Comparison of ENCODE assay signal across 32 cellular contexts in the genomic region with DNA sequence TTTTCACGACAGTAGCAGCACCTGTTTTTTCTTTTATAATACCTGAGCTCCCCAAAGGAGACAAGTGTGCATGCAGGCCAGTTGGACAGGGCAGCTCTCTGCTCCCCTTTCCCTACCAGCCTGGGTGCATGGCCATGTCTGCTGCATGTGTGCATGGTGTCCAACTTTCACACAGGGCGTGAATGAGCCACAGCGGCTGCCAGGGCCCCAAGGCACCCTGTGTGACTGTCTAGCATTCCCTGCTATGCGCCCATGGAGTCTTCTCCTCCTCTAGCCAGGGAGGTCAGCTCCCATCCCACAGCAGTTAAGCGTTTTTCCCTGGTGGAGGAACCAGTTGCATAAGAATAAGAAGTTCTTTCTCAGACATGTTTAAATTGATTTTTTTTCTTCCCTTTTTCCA. TPM values are rescaled to one million over a fixed set of nuclear protein-coding genes. Genes with fewer than 3 reads are reported as not detected.
"Had no signal": no experiment of that assay in that cellular context is flagged by ENCODE, and none has a peak within 500 bp of the region (broad histone marks: within the 10 kb centered on the region; RNA-seq: fewer than 3 reads in every experiment).

No MANE protein-coding gene starts in this region.

- DNase-seq: cortex of kidney; effector memory CD8-positive, alpha-beta T cell; erythroblast; esophagus squamous epithelium; foreskin melanocyte; glutamatergic neuron; heart right ventricle; hippocampal formation; left ventricle myocardium superior; lower lobe of right lung; naive thymus-derived CD8-positive, alpha-beta T cell; stimulated activated CD4-positive, alpha-beta T cell treated with anti-CD3 and anti-CD28 coated beads, Interleukin-2, amount 100 ng/mL, for 24 hours; stimulated activated CD4-positive, alpha-beta T cell treated with anti-CD3 and anti-CD28 coated beads, Interleukin-4, amount 100 ng/mL, for 24 hours; stimulated activated naive CD4-positive, alpha-beta T cell treated with Interleukin-2 at 50 U/mL for 16 hours; substantia nigra; testis; tibial artery had no signal

- H3K9ac ChIP-seq: parathyroid adenoma had no signal

- H3K9me3 ChIP-seq: lower lobe of right lung, prostate gland, testis had no signal

- H3K27ac Mint-ChIP-seq: effector memory CD8-positive, alpha-beta T cell; naive thymus-derived CD8-positive, alpha-beta T cell; stimulated activated effector memory CD8-positive, alpha-beta T cell treated with anti-CD3 and anti-CD28 coated beads, Interleukin-12 subunit alpha, Interleukin-12 subunit beta, amount 100 ng/mL, for 72 hours had no signal

- H3K27me3 ChIP-seq: esophagus squamous epithelium, heart right ventricle, right atrium auricular region, testis, tibial artery, upper lobe of left lung had no signal

- H3K27ac ChIP-seq: esophagus squamous epithelium, heart right ventricle, lower lobe of right lung, parathyroid adenoma, prostate gland, right atrium auricular region, testis, tibial artery, upper lobe of left lung had no signal

- H3K36me3 Mint-ChIP-seq: stimulated activated effector memory CD8-positive, alpha-beta T cell treated with anti-CD3 and anti-CD28 coated beads, Interleukin-12 subunit alpha, Interleukin-12 subunit beta, amount 100 ng/mL, for 72 hours had no signal

- ATAC-seq: effector memory CD8-positive, alpha-beta T cell; heart right ventricle; left ventricle myocardium superior; lower lobe of right lung; naive thymus-derived CD8-positive, alpha-beta T cell; sciatic nerve; stimulated activated effector memory CD8-positive, alpha-beta T cell treated with anti-CD3 and anti-CD28 coated beads, Interleukin-12 subunit alpha, Interleukin-12 subunit beta, amount 100 ng/mL, for 72 hours had no signal

- H3K36me3 ChIP-seq: esophagus squamous epithelium, heart right ventricle, lower lobe of right lung, prostate gland, right atrium auricular region, tibial artery, upper lobe of left lung had no signal

- H3K4me3 ChIP-seq: esophagus squamous epithelium, heart right ventricle, lower lobe of right lung, prostate gland, right atrium auricular region, smooth muscle cell, testis, tibial artery, upper lobe of left lung had no signal

- H3K4me3 Mint-ChIP-seq: effector memory CD8-positive, alpha-beta T cell; naive thymus-derived CD8-positive, alpha-beta T cell; stimulated activated effector memory CD8-positive, alpha-beta T cell treated with anti-CD3 and anti-CD28 coated beads, Interleukin-12 subunit alpha, Interleukin-12 subunit beta, amount 100 ng/mL, for 72 hours had no signal

- H3K9me3 Mint-ChIP-seq: effector memory CD8-positive, alpha-beta T cell; stimulated activated effector memory CD8-positive, alpha-beta T cell treated with anti-CD3 and anti-CD28 coated beads, Interleukin-12 subunit alpha, Interleukin-12 subunit beta, amount 100 ng/mL, for 72 hours had no signal

- FAIRE-seq: endometrium, islet of Langerhans, urothelium cell line had no signal

- H3K4me1 ChIP-seq: esophagus squamous epithelium, heart right ventricle, lower lobe of right lung, parathyroid adenoma, prostate gland, right atrium auricular region, testis, tibial artery, upper lobe of left lung had no signal

- H3K4me1 Mint-ChIP-seq: naive thymus-derived CD8-positive, alpha-beta T cell; stimulated activated effector memory CD8-positive, alpha-beta T cell treated with anti-CD3 and anti-CD28 coated beads, Interleukin-12 subunit alpha, Interleukin-12 subunit beta, amount 100 ng/mL, for 72 hours had no signal

RNA-seq across cellular contexts. Expression of a gene that starts 20.7 kb away (rescaled TPM):
- total RNA-seq: dermis microvascular lymphatic vessel endothelial cell; esophagus squamous epithelium; heart right ventricle; left ventricle myocardium superior; lower lobe of right lung; mesenteric fat pad; myocyte; naive thymus-derived CD8-positive, alpha-beta T cell; osteoblast; prostate gland; right atrium auricular region; sciatic nerve; smooth muscle cell; upper lobe of left lung had no signal
- polyA plus RNA-seq: heart right ventricle; naive thymus-derived CD8-positive, alpha-beta T cell; neural cell; smooth muscle cell had no signal

RNA-seq across cellular contexts. Expression of a gene that starts 22.8 kb away (rescaled TPM):
- total RNA-seq: dermis microvascular lymphatic vessel endothelial cell; esophagus squamous epithelium; heart right ventricle; left ventricle myocardium superior; lower lobe of right lung; mesenteric fat pad; myocyte; naive thymus-derived CD8-positive, alpha-beta T cell; osteoblast; prostate gland; right atrium auricular region; sciatic nerve; smooth muscle cell; testis; upper lobe of left lung had no signal
- polyA plus RNA-seq: heart right ventricle; naive thymus-derived CD8-positive, alpha-beta T cell; neural cell; smooth muscle cell had no signal

RNA-seq across cellular contexts. Expression of a gene that starts 37.5 kb away (rescaled TPM):
- total RNA-seq: dermis microvascular lymphatic vessel endothelial cell; esophagus squamous epithelium; heart right ventricle; left ventricle myocardium superior; lower lobe of right lung; mesenteric fat pad; myocyte; naive thymus-derived CD8-positive, alpha-beta T cell; osteoblast; prostate gland; right atrium auricular region; sciatic nerve; smooth muscle cell; upper lobe of left lung had no signal
- polyA plus RNA-seq: heart right ventricle; naive thymus-derived CD8-positive, alpha-beta T cell; neural cell; smooth muscle cell had no signal

RNA-seq across cellular contexts. Expression of a gene that starts 56.7 kb away (rescaled TPM):
- total RNA-seq: dermis microvascular lymphatic vessel endothelial cell; esophagus squamous epithelium; heart right ventricle; left ventricle myocardium superior; lower lobe of right lung; mesenteric fat pad; myocyte; naive thymus-derived CD8-positive, alpha-beta T cell; osteoblast; prostate gland; right atrium auricular region; sciatic nerve; smooth muscle cell; testis; upper lobe of left lung had no signal
- polyA plus RNA-seq: heart right ventricle; naive thymus-derived CD8-positive, alpha-beta T cell; neural cell; smooth muscle cell had no signal
